In the genomic region with DNA sequence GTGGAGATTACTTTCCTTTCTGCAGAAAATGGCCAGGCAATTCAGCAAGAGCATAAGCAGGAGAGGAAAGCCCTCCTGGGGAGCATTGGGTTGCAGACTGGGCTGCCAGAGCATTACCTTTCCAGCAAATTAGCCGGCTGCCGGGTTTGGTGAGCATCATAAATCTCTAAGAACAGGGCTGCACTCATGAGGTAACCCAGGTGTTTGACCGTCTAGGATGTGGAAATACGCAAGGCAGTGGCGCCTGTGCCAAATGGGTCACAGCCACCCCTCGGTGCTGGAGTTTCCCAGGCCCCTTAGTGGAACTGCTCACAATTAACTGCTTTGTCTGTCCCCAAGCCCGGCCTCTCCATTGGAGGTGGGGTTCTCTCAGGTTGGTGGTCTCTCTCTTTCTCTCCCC, we compare ENCODE assay signal across 16 cellular contexts. TPM values are rescaled to one million over a fixed set of nuclear protein-coding genes. Genes with fewer than 3 reads are reported as not detected.
"Had no signal": no experiment of that assay in that cellular context is flagged by ENCODE, and none has a peak within 500 bp of the region (broad histone marks: within the 10 kb centered on the region; RNA-seq: fewer than 3 reads in every experiment).

No MANE protein-coding gene starts in this region.

- H3K4me1 ChIP-seq: adrenal gland, sigmoid colon, upper lobe of right lung had no signal

- ATAC-seq: activated naive CD4-positive, alpha-beta T cell treated with anti-CD3 and anti-CD28 coated beads, Interleukin-2, amount 50 U/mL, for 72 hours; effector memory CD8-positive, alpha-beta T cell; natural killer cell treated with Interleukin-12 subunit alpha and Interleukin-12 subunit beta and Interleukin-15 and Interleukin-18, amount 100 ng/mL, for 72 hours; stimulated activated memory B cell treated with anti-CD40 and anti-IgM and Interleukin-4, amounts not matched to agents 10 μg/mL and 1 μg/mL and 100 μg/mL, for 72 hours; T-cell; upper lobe of right lung had no signal

- H3K27me3 ChIP-seq: adrenal gland, cardiac muscle cell, sigmoid colon, upper lobe of right lung had no signal

- H3K27me3 Mint-ChIP-seq: effector memory CD8-positive, alpha-beta T cell; natural killer cell treated with Interleukin-12 subunit alpha and Interleukin-12 subunit beta and Interleukin-15 and Interleukin-18, amount 100 ng/mL, for 72 hours; stimulated activated memory B cell treated with anti-CD40 and anti-IgM and Interleukin-4, amounts not matched to agents 10 μg/mL and 1 μg/mL and 100 μg/mL, for 72 hours; T-cell had no signal

- H3K36me3 Mint-ChIP-seq: activated naive CD4-positive, alpha-beta T cell treated with anti-CD3 and anti-CD28 coated beads, Interleukin-2, amount 50 U/mL, for 72 hours; natural killer cell treated with Interleukin-12 subunit alpha and Interleukin-12 subunit beta and Interleukin-15 and Interleukin-18, amount 100 ng/mL, for 72 hours; stimulated activated memory B cell treated with anti-CD40 and anti-IgM and Interleukin-4, amounts not matched to agents 10 μg/mL and 1 μg/mL and 100 μg/mL, for 72 hours; T-cell had no signal

- H3K27ac Mint-ChIP-seq: activated naive CD4-positive, alpha-beta T cell treated with anti-CD3 and anti-CD28 coated beads, Interleukin-2, amount 50 U/mL, for 72 hours; activated T-helper 1 cell treated with anti-CD3 and anti-CD28 coated beads, Interleukin-12 subunit alpha, Interleukin-12 subunit beta, Interleukin-2, Interleukin-4 antibody, amounts not matched to agents 30 ng/mL and 10 ng/mL and 1 ng/mL, durations not matched to agents 14 hours and 24 hours and 36 hours; effector memory CD8-positive, alpha-beta T cell; natural killer cell treated with Interleukin-12 subunit alpha and Interleukin-12 subunit beta and Interleukin-15 and Interleukin-18, amount 100 ng/mL, for 72 hours; stimulated activated memory B cell treated with anti-CD40 and anti-IgM and Interleukin-4, amounts not matched to agents 10 μg/mL and 1 μg/mL and 100 μg/mL, for 72 hours; T-cell had no signal

- H3K4me1 Mint-ChIP-seq: stimulated activated memory B cell treated with anti-CD40 and anti-IgM and Interleukin-4, amounts not matched to agents 10 μg/mL and 1 μg/mL and 100 μg/mL, for 72 hours; T-cell had no signal

- H3K4me3 Mint-ChIP-seq: activated T-helper 1 cell treated with anti-CD3 and anti-CD28 coated beads, Interleukin-12 subunit alpha, Interleukin-12 subunit beta, Interleukin-2, Interleukin-4 antibody, amounts not matched to agents 30 ng/mL and 10 ng/mL and 1 ng/mL, durations not matched to agents 14 hours and 24 hours and 36 hours; effector memory CD8-positive, alpha-beta T cell; natural killer cell treated with Interleukin-12 subunit alpha and Interleukin-12 subunit beta and Interleukin-15 and Interleukin-18, amount 100 ng/mL, for 72 hours; stimulated activated memory B cell treated with anti-CD40 and anti-IgM and Interleukin-4, amounts not matched to agents 10 μg/mL and 1 μg/mL and 100 μg/mL, for 72 hours; T-cell had no signal

- H3K36me3 ChIP-seq: adrenal gland, cardiac muscle cell, sigmoid colon, upper lobe of right lung had no signal

- H3K9me3 Mint-ChIP-seq: stimulated activated memory B cell treated with anti-CD40 and anti-IgM and Interleukin-4, amounts not matched to agents 10 μg/mL and 1 μg/mL and 100 μg/mL, for 72 hours had no signal

- DNase-seq: activated CD4-positive, alpha-beta T cell treated with anti-CD3 and anti-CD28 coated beads, Interleukin-2, amount 50 U/mL, for 4 hours; activated gamma-delta T cell treated with Interleukin-2 at 50 U/mL for 16 hours; adrenal gland; dermis blood vessel endothelial cell; effector memory CD8-positive, alpha-beta T cell; mesenchymal stem cell; sigmoid colon; stimulated activated CD4-positive, alpha-beta T cell treated with anti-CD3 and anti-CD28 coated beads, Interleukin-4, amount 100 ng/mL, for 4 hours; T-cell; upper lobe of right lung had no signal

- H3K27ac ChIP-seq: adrenal gland, cardiac muscle cell, sigmoid colon, upper lobe of right lung, VCaP had no signal

- H3K4me3 ChIP-seq: adrenal gland, cardiac muscle cell, sigmoid colon, upper lobe of right lung had no signal

RNA-seq across cellular contexts. Expression of a gene that starts 26.9 kb away (rescaled TPM):
- total RNA-seq: activated naive CD4-positive, alpha-beta T cell treated with anti-CD3 and anti-CD28 coated beads, Interleukin-2, amount 50 U/mL, for 72 hours; activated T-helper 1 cell treated with anti-CD3 and anti-CD28 coated beads, Interleukin-12 subunit alpha, Interleukin-12 subunit beta, Interleukin-2, Interleukin-4 antibody, amounts not matched to agents 30 ng/mL and 10 ng/mL and 1 ng/mL, durations not matched to agents 14 hours and 24 hours and 36 hours; natural killer cell treated with Interleukin-12 subunit alpha and Interleukin-12 subunit beta and Interleukin-15 and Interleukin-18, amount 100 ng/mL, for 72 hours had no signal
